8 cellular contexts compared by ENCODE assay signal in the genomic region with DNA sequence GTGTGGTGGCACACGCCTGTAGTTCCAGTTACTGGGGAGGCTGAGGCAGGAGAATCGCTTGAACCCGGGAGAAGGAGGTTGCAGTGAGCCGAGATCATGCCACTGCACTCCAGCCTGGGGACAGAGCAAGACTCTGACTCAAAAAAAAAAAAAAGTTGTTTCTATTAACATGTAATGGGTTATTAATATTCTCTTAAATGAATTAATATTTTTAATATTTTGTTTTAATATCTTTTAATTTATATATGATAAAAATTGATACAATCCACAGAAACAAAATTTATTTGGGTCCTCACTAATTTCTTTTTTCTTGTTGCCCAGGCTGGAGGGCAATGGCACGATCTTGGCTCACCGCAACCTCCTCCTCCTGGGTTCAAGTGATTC. TPM values are rescaled to one million over a fixed set of nuclear protein-coding genes. Genes with fewer than 3 reads are reported as not detected.
DNase-seq lines count a peak whose midpoint lies in the region; ATAC-seq and TF ChIP-seq lines count a peak whose summit lies in the region.
"Not testable (repeated sequence)": the region's sequence is repeated elsewhere in the genome, so short reads cannot be mapped to it uniquely, and the experiment has no call there.

No MANE protein-coding gene starts in this region.

- H3K4me1 Mint-ChIP-seq in CD4-positive, CD25-positive, alpha-beta regulatory T cell, result peaks cover 19 to 60% (median 28%) of the 10 kb centered on the region in 4 donors
- H3K4me1 Mint-ChIP-seq in activated B cell treated with CpG ODN at 0.5 μM for 24 hours, result peaks cover 52% of the 10 kb centered on the region

- H3K36me3 Mint-ChIP-seq in CD4-positive, CD25-positive, alpha-beta regulatory T cell, result peaks cover 35% of the 10 kb centered on the region
- H3K36me3 Mint-ChIP-seq in activated B cell treated with CpG ODN at 0.5 μM for 24 hours (ENCODE audit: low read depth), result peaks cover 44% of the 10 kb centered on the region

- intact Hi-C loops in activated B cell treated with CpG ODN at 0.5 μM for 24 hours (cut with micrococcal nuclease), result loop anchor here (1.0 kb wide), 5 partner anchors 28 to 159 kb away; a partner anchor contains a TSS
- intact Hi-C loops in left lung (cut with DNase I), result loop anchor here in 1 of 2 donors (5.0 kb wide), 1 partner anchor 59 kb away; no protein-coding TSS in a partner anchor

- H3K36me3 ChIP-seq in CD4-positive, CD25-positive, alpha-beta regulatory T cell (ENCODE audit: control insufficient read depth, insufficient read depth, low read length), result peaks cover 32% of the 10 kb centered on the region
- H3K36me3 ChIP-seq in left lung (peaks cover 0 to 37% of the 10 kb centered on the region in 2 donors), osteoblast (ENCODE audit: insufficient read depth, low read length) (peaks cover 33% of the 10 kb centered on the region)

- peak overlapping the region; percentile 97 for H3K27ac ChIP-seq in CD4-positive, CD25-positive, alpha-beta regulatory T cell (ENCODE audit: insufficient read depth, low read length, poor library complexity, severe bottlenecking)
- peak overlapping the region; percentile 96 to 99 for H3K27ac ChIP-seq in left lung
- H3K27ac ChIP-seq in osteoblast (ENCODE audit: low read depth, low read length), result peak overlapping the region; percentile 82
- peak overlapping the region; percentile 45 for H3K27ac ChIP-seq in substantia nigra (ENCODE audit: low read depth, low read length, poor library complexity, severe bottlenecking)

- H3K9me3 Mint-ChIP-seq in CD4-positive, CD25-positive, alpha-beta regulatory T cell; activated B cell treated with CpG ODN at 0.5 μM for 24 hours: not testable (repeated sequence)

- peaks cover 16% of the 10 kb centered on the region for H3K27me3 Mint-ChIP-seq in CD4-positive, CD25-positive, alpha-beta regulatory T cell
- H3K27me3 Mint-ChIP-seq in activated B cell treated with CpG ODN at 0.5 μM for 24 hours, result not testable (repeated sequence)

- CTCF ChIA-PET in activated B cell treated with CpG ODN at 0.5 μM for 24 hours (lab: Charles Lee), result interaction anchor here (5.9 to 9.8 kb wide), 2 partner anchors 43 to 53 kb away, joined by 113 to 411 read pairs; no protein-coding TSS in a partner anchor

- peak overlapping the region; percentile 92 for H2AFZ ChIP-seq in osteoblast (ENCODE audit: low read length)

- H4K20me1 ChIP-seq in osteoblast (ENCODE audit: insufficient read depth, low read length), result peaks cover 26% of the 10 kb centered on the region

- peak overlapping the region; percentile 98 for H3K4me2 ChIP-seq in osteoblast (ENCODE audit: insufficient read depth, low read length)

- H3K4me1 ChIP-seq in CD4-positive, CD25-positive, alpha-beta regulatory T cell (ENCODE audit: control insufficient read depth, insufficient read depth, low read length, poor library complexity, severe bottlenecking), result peaks cover 36% of the 10 kb centered on the region
- H3K4me1 ChIP-seq in left lung (peaks cover 16 to 48% of the 10 kb centered on the region in 2 donors), osteoblast (ENCODE audit: insufficient read depth, low read length) (peaks cover 12% of the 10 kb centered on the region)

- not testable (repeated sequence) for ATAC-seq in CD4-positive, CD25-positive, alpha-beta regulatory T cell (ENCODE audit: low read depth in 2 of 2); activated B cell treated with CpG ODN at 0.5 μM for 24 hours (ENCODE audit: low read depth); left lung

- in situ Hi-C loops in astrocyte of the cerebellum (cut with HindIII; ENCODE audit: low sequenced_read_pairs), result loop anchor here (5.0 kb wide), 1 partner anchor 54 kb away; no protein-coding TSS in a partner anchor

- H3K27me3 ChIP-seq in CD4-positive, CD25-positive, alpha-beta regulatory T cell (ENCODE audit: control insufficient read depth, insufficient read depth, low read length); left lung; osteoblast (ENCODE audit: insufficient read depth, low read length): not testable (repeated sequence)

- H3K27ac Mint-ChIP-seq in CD4-positive, CD25-positive, alpha-beta regulatory T cell, result peak overlapping the region; percentile 98 to 99 (median 99)
- peak overlapping the region; percentile 97 for H3K27ac Mint-ChIP-seq in activated B cell treated with CpG ODN at 0.5 μM for 24 hours

- DNase-seq in CD4-positive, CD25-positive, alpha-beta regulatory T cell; Jurkat, Clone E6-1 (ENCODE audit: low read depth, low spot score); activated B cell treated with CpG ODN at 0.5 μM for 24 hours; astrocyte of the cerebellum (ENCODE audit: low read depth); epithelial cell of proximal tubule (ENCODE audit: low read depth); left lung; osteoblast (ENCODE audit: insufficient read length, low spot score, missing footprints); substantia nigra (lab: John Stamatoyannopoulos, UW): not testable (repeated sequence)

- H3K4me3 ChIP-seq in CD4-positive, CD25-positive, alpha-beta regulatory T cell (ENCODE audit: low read depth, low read length), result peak overlapping the region; percentile 99
- H3K4me3 ChIP-seq in Jurkat, Clone E6-1 (ENCODE audit: low read length), result peak overlapping the region; percentile 89
- H3K4me3 ChIP-seq in astrocyte of the cerebellum (ENCODE audit: low read depth, low read length), result peak overlapping the region; percentile 96
- peak overlapping the region; percentile 37 for H3K4me3 ChIP-seq in epithelial cell of proximal tubule (ENCODE audit: low read depth, low read length)
- peak overlapping the region in 1 of 2 donors; percentile 100 for H3K4me3 ChIP-seq in left lung
- H3K4me3 ChIP-seq in osteoblast (ENCODE audit: insufficient read depth, low read length), result peak overlapping the region; percentile 93

- not testable (repeated sequence) for TF ChIP-seq CTCF in activated B cell treated with CpG ODN at 0.5 μM for 24 hours (IDR thresholded peaks at IDR 0.05); astrocyte of the cerebellum (IDR thresholded peaks at IDR 0.05; ENCODE audit: low read depth, low read length, missing control alignments); epithelial cell of proximal tubule (conservative IDR thresholded peaks at IDR 0.05; ENCODE audit: low read depth, low read length); left lung (IDR thresholded peaks at IDR 0.05); osteoblast (IDR thresholded peaks at IDR 0.05; ENCODE audit: extremely low read depth, low read depth, low read length)

- H3K79me2 ChIP-seq in osteoblast (ENCODE audit: insufficient read depth, low read length), result peaks cover 24% of the 10 kb centered on the region

- peak overlapping the region; percentile 91 to 100 (median 98) for H3K4me3 Mint-ChIP-seq in CD4-positive, CD25-positive, alpha-beta regulatory T cell
- peak overlapping the region; percentile 98 for H3K4me3 Mint-ChIP-seq in activated B cell treated with CpG ODN at 0.5 μM for 24 hours

- H3K9me3 ChIP-seq in CD4-positive, CD25-positive, alpha-beta regulatory T cell (ENCODE audit: control insufficient read depth in 2 of 2, low read length in 2 of 2); left lung; osteoblast (ENCODE audit: low read depth, low read length): not testable (repeated sequence)

- POLR2A ChIA-PET in activated B cell treated with CpG ODN at 0.5 μM for 24 hours (lab: Charles Lee), result interaction anchor here (0.7 to 11.6 kb wide), 5 partner anchors 18 to 126 kb away, joined by 3 to 460 read pairs (median 97); a partner anchor contains a TSS

RNA-seq across cellular contexts. Expression of a gene that starts 0.6 kb away (rescaled TPM):
- total RNA-seq in CD4-positive, CD25-positive, alpha-beta regulatory T cell, result 1,662 TPM
- polyA plus RNA-seq in CD4-positive, CD25-positive, alpha-beta regulatory T cell, result 1,000 to 10,000 TPM; 2,373 to 2,677 (median 2,539) TPM
- 67.6 TPM for polyA plus RNA-seq in Jurkat, Clone E6-1 (2012; ENCODE audit: insufficient read depth, insufficient read length)
- 737 and 740 TPM in 2 replicates for total RNA-seq in activated B cell treated with CpG ODN at 0.5 μM for 24 hours
- 56.9 and 93.3 TPM in 2 replicates for total RNA-seq in epithelial cell of proximal tubule
- total RNA-seq in left lung, result 100 to 1,000 TPM; 440 to 636 TPM
- 320 and 343 TPM in 2 replicates for total RNA-seq in osteoblast

Comparison
In these comparisons a context has a peak if more than half of its experiments do, and no peak if none do; other contexts are left out.
1. H3K27ac ChIP-seq: peak in every context shown above with its lines; median percentile 98 in left lung; 97 in CD4-positive, CD25-positive, alpha-beta regulatory T cell; 82 in osteoblast; 45 in substantia nigra.